In the genomic region with DNA sequence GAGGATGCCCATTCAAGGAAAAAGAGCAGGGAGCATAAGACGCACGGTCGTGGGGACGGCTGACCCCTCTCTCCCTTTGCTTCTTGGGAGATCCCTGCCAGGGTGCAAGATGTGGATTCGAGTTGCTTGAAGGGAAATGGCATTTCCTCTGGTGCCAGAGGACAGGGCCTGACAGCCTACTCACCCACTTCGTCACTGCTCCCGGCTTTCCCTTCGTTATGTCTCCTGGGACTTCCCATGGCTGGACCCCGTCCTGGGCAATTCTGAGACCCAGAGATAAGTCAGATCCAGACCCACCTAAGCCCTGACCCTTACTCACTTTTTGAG, we compare ENCODE assay signal across 10 cellular contexts. TPM values are rescaled to one million over a fixed set of nuclear protein-coding genes. Genes with fewer than 3 reads are reported as not detected.
DNase-seq lines count a peak whose midpoint lies in the region; ATAC-seq and TF ChIP-seq lines count a peak whose summit lies in the region.
"Had no signal": no experiment of that assay in that cellular context is flagged by ENCODE, and none has a peak within 500 bp of the region (broad histone marks: within the 10 kb centered on the region; RNA-seq: fewer than 3 reads in every experiment).

No MANE protein-coding gene starts in this region.

- ATAC-seq in activated naive CD8-positive, alpha-beta T cell treated with anti-CD3 and anti-CD28 coated beads, Interleukin-2, amount 10 ng/mL, durations not matched to agents 7 days and 5 days (ENCODE audit: low read depth), result no peak
- no peak for ATAC-seq in GM21360 (IDR thresholded peaks at IDR 0.05; ENCODE audit: unreplicated experiment)
- ATAC-seq in GM18909 (IDR thresholded peaks at IDR 0.05; ENCODE audit: poor library complexity, unreplicated experiment), result no peak

- 64 to 70% methylated on average over 9 of the region's 9 CpGs for WGBS in testis, 2 donors

- H3K36me3 ChIP-seq in iPS-18a (ENCODE audit: control insufficient read depth, low read depth, low read length) (peaks cover 45% of the 10 kb centered on the region), testis (ENCODE audit: low read depth, missing control alignments) (no peaks in the 10 kb centered on the region)

- H3K27me3 ChIP-seq in iPS-18a (ENCODE audit: control insufficient read depth, insufficient read depth, low read length) (no peaks in the 10 kb centered on the region), testis (no peaks in the 10 kb centered on the region)

- peak overlapping the region; percentile 60 for H3K27ac Mint-ChIP-seq in T-helper 2 cell treated with Interferon-gamma antibody and Interleukin-4, amounts not matched to agents 5 μg/mL and 100 μg/mL, for 36 hours
- H3K27ac Mint-ChIP-seq in activated naive CD8-positive, alpha-beta T cell treated with anti-CD3 and anti-CD28 coated beads, Interleukin-2, amount 10 ng/mL, durations not matched to agents 7 days and 5 days, result peak overlapping the region; percentile 43

- H3K9me3 Mint-ChIP-seq in T-helper 2 cell treated with Interferon-gamma antibody and Interleukin-4, amounts not matched to agents 5 μg/mL and 100 μg/mL, for 36 hours, result no peaks in the 10 kb centered on the region
- no peaks in the 10 kb centered on the region for H3K9me3 Mint-ChIP-seq in activated naive CD8-positive, alpha-beta T cell treated with anti-CD3 and anti-CD28 coated beads, Interleukin-2, amount 10 ng/mL, durations not matched to agents 7 days and 5 days

- no peak overlapping the region for H3K4me3 Mint-ChIP-seq in T-helper 2 cell treated with Interferon-gamma antibody and Interleukin-4, amounts not matched to agents 5 μg/mL and 100 μg/mL, for 36 hours
- no peak overlapping the region for H3K4me3 Mint-ChIP-seq in activated naive CD8-positive, alpha-beta T cell treated with anti-CD3 and anti-CD28 coated beads, Interleukin-2, amount 10 ng/mL, durations not matched to agents 7 days and 5 days

- peaks cover 19% of the 10 kb centered on the region for H3K4me1 Mint-ChIP-seq in T-helper 2 cell treated with Interferon-gamma antibody and Interleukin-4, amounts not matched to agents 5 μg/mL and 100 μg/mL, for 36 hours (ENCODE audit: low read depth)
- H3K4me1 Mint-ChIP-seq in activated naive CD8-positive, alpha-beta T cell treated with anti-CD3 and anti-CD28 coated beads, Interleukin-2, amount 10 ng/mL, durations not matched to agents 7 days and 5 days, result peaks cover 23% of the 10 kb centered on the region

- TF ChIP-seq POLR2A in testis (IDR thresholded peaks at IDR 0.05), result no peak

- H3K36me3 Mint-ChIP-seq in T-helper 2 cell treated with Interferon-gamma antibody and Interleukin-4, amounts not matched to agents 5 μg/mL and 100 μg/mL, for 36 hours (ENCODE audit: low read depth), result peaks cover 31% of the 10 kb centered on the region
- H3K36me3 Mint-ChIP-seq in activated naive CD8-positive, alpha-beta T cell treated with anti-CD3 and anti-CD28 coated beads, Interleukin-2, amount 10 ng/mL, durations not matched to agents 7 days and 5 days, result peaks cover 16% of the 10 kb centered on the region

- H3K9me3 ChIP-seq in iPS-18a (ENCODE audit: control insufficient read depth, low read depth, low read length), result no peaks in the 10 kb centered on the region
- no peaks in the 10 kb centered on the region for H3K9me3 ChIP-seq in testis

- TF ChIP-seq CTCF in testis (IDR thresholded peaks at IDR 0.05), result no peak

- peak overlapping the region; percentile 68 for H3K9ac ChIP-seq in iPS-18a (ENCODE audit: low read length)

- H3K27ac ChIP-seq in iPS-18a (ENCODE audit: low read length) (peak overlapping the region; percentile 74), testis (peak overlapping the region; percentile 99 to 100)

- peaks cover 4% of the 10 kb centered on the region for H3K4me1 ChIP-seq in iPS-18a (ENCODE audit: control insufficient read depth, low read depth, low read length)
- H3K4me1 ChIP-seq in testis, result peaks cover 19% of the 10 kb centered on the region

- intact Hi-C loops in testis (cut with DNase I; ENCODE audit: low total_unique reads), result no loop called here

- H3K4me3 ChIP-seq in iPS-18a (ENCODE audit: low read length), result peak overlapping the region; percentile 93
- H3K4me3 ChIP-seq in testis, result no peak overlapping the region

- DNase-seq in T-helper 2 cell treated with Interferon-gamma antibody and Interleukin-4, amounts not matched to agents 5 μg/mL and 100 μg/mL, for 36 hours (ENCODE audit: low spot score), result no peak
- DNase-seq in T-helper 2 cell, result no peak
- DNase-seq in activated naive CD8-positive, alpha-beta T cell treated with anti-CD3 and anti-CD28 coated beads, Interleukin-2, amount 10 ng/mL, durations not matched to agents 7 days and 5 days, result no peak
- no peak for DNase-seq in testis
- no peak for DNase-seq in ureter (ENCODE audit: low spot score)
- DNase-seq: NCI-H510A treated with DMSO at 0.1 percent for 48 hours had no signal

- POLR2A ChIA-PET in activated naive CD8-positive, alpha-beta T cell treated with anti-CD3 and anti-CD28 coated beads, Interleukin-2, amount 10 ng/mL, durations not matched to agents 7 days and 5 days (lab: Charles Lee), result no interaction called here

- H3K27me3 Mint-ChIP-seq in T-helper 2 cell treated with Interferon-gamma antibody and Interleukin-4, amounts not matched to agents 5 μg/mL and 100 μg/mL, for 36 hours (ENCODE audit: low read depth), result no peaks in the 10 kb centered on the region
- H3K27me3 Mint-ChIP-seq in activated naive CD8-positive, alpha-beta T cell treated with anti-CD3 and anti-CD28 coated beads, Interleukin-2, amount 10 ng/mL, durations not matched to agents 7 days and 5 days, result no peaks in the 10 kb centered on the region

RNA-seq across cellular contexts. Expression of gene TBC1D17, which starts 1.2 kb away (rescaled TPM):
- 10 to 100 TPM; 51.3 to 53.4 TPM for total RNA-seq in activated naive CD8-positive, alpha-beta T cell treated with anti-CD3 and anti-CD28 coated beads, Interleukin-2, amount 10 ng/mL, durations not matched to agents 7 days and 5 days
- total RNA-seq in testis (10 to 100 TPM; 47.2 to 49.1 TPM), ureter (30.4 TPM)
- polyA plus RNA-seq in testis (ENCODE audit: insufficient read depth, low read depth, low replicate concordance), result 31.1 TPM

RNA-seq across cellular contexts. Expression of gene AKT1S1, which starts 1.6 kb away (rescaled TPM):
- 10 to 100 TPM; 17.3 to 19.9 TPM for total RNA-seq in activated naive CD8-positive, alpha-beta T cell treated with anti-CD3 and anti-CD28 coated beads, Interleukin-2, amount 10 ng/mL, durations not matched to agents 7 days and 5 days
- total RNA-seq in testis, result 10 to 100 TPM; 35.0 to 35.7 TPM
- polyA plus RNA-seq in testis (ENCODE audit: insufficient read depth, low read depth, low replicate concordance), result 42.8 TPM
- 32.8 TPM for total RNA-seq in ureter

RNA-seq across cellular contexts. Expression of gene PNKP, which starts 11.3 kb away (rescaled TPM):
- total RNA-seq in activated naive CD8-positive, alpha-beta T cell treated with anti-CD3 and anti-CD28 coated beads, Interleukin-2, amount 10 ng/mL, durations not matched to agents 7 days and 5 days, result 100 to 1,000 TPM; 144 to 160 TPM
- total RNA-seq in testis (100 to 1,000 TPM; 110 to 125 TPM), ureter (122 TPM)
- polyA plus RNA-seq in testis (ENCODE audit: insufficient read depth, low read depth, low replicate concordance), result 45.5 TPM

RNA-seq across cellular contexts. Expression of gene IL4I1, which starts 18.0 kb away (rescaled TPM):
- total RNA-seq in activated naive CD8-positive, alpha-beta T cell treated with anti-CD3 and anti-CD28 coated beads, Interleukin-2, amount 10 ng/mL, durations not matched to agents 7 days and 5 days, result 1 to 10 TPM; 1.4 to 1.7 TPM
- 10 to 100 TPM; 17.1 to 20.4 TPM for total RNA-seq in testis
- 61.9 TPM for polyA plus RNA-seq in testis (ENCODE audit: insufficient read depth, low read depth, low replicate concordance)
- total RNA-seq in ureter, result 1.9 TPM
- total RNA-seq: temporal lobe had no signal

RNA-seq across cellular contexts. Expression of gene PTOV1, which starts 27.7 kb away (rescaled TPM):
- 100 to 1,000 TPM in 1 of 2 experiments, 10 to 100 TPM in 1; 99.7 to 102 TPM for total RNA-seq in activated naive CD8-positive, alpha-beta T cell treated with anti-CD3 and anti-CD28 coated beads, Interleukin-2, amount 10 ng/mL, durations not matched to agents 7 days and 5 days
- total RNA-seq in testis (100 to 1,000 TPM; 257 to 260 TPM), ureter (105 TPM)
- 235 TPM for polyA plus RNA-seq in testis (ENCODE audit: insufficient read depth, low read depth, low replicate concordance)
